11 cellular contexts compared by ENCODE assay signal in the genomic region with DNA sequence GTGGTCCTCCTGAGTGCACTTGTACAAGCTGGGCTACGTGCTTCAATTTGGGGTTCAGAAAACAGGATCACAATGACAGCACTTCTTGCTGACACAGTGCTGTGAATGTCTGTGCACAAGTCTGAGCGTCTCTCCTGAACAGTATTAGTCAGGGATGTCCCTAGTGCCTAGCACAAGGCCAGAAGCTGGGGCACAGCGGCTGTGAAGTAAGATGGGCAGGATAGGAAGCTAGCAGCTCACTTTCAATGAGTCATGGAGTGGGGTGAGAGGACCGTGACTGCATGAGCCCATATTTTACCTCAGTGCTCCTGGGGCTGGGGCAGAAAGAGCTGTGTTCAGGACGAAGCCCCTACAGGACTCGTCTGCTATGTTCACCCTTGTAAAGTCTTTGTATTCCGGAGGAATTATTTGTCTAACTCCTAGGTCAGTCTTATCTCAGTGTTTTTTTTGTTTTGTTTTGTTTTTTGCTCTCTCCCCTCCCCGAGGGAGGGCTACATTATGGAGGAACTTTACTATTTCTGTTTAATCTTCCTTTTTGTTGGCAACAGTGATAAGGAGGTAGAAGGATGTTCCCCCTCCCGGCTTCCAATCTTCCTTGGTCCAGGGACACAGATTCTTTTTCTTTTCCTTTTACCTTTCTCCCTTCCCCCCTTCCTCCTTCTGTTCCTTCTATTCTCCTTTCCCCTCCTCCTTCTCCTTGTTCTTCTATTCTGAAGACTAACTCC. TPM values are rescaled to one million over a fixed set of nuclear protein-coding genes. Genes with fewer than 3 reads are reported as not detected.
DNase-seq lines count a peak whose midpoint lies in the region; ATAC-seq and TF ChIP-seq lines count a peak whose summit lies in the region.
"Had no signal": no experiment of that assay in that cellular context is flagged by ENCODE, and none has a peak within 500 bp of the region (broad histone marks: within the 10 kb centered on the region; RNA-seq: fewer than 3 reads in every experiment).

No MANE protein-coding gene starts in this region.

- H3K36me3 ChIP-seq in uterus = no peaks in the 10 kb centered on the region

- no peaks in the 10 kb centered on the region for H3K9me3 ChIP-seq in uterus

- no peak overlapping the region for H3K27ac Mint-ChIP-seq in Calu3 (ENCODE audit: unreplicated experiment)
- H3K27ac Mint-ChIP-seq: activated T-cell treated with anti-CD3 and anti-CD28 coated beads, Interleukin-2, amount 50 U/mL, for 72 hours; T-helper 2 cell treated with Interferon-gamma antibody and Interleukin-4, amounts not matched to agents 5 μg/mL and 100 μg/mL, for 36 hours had no signal

- no peak for ATAC-seq in left cardiac atrium
- ATAC-seq: activated T-cell treated with anti-CD3 and anti-CD28 coated beads, Interleukin-2, amount 50 U/mL, for 72 hours had no signal

- peaks cover 14% of the 10 kb centered on the region for H3K27me3 Mint-ChIP-seq in Calu3 (ENCODE audit: unreplicated experiment)

- peak; percentile 26 for DNase-seq in left cardiac atrium
- DNase-seq in cardiac septum (ENCODE audit: low spot score) = no peak
- DNase-seq in SW480 (ENCODE audit: low spot score) = peak; percentile 17
- peak; percentile 51 for DNase-seq in kidney glomerular epithelial cell (lab: John Stamatoyannopoulos, UW)
- DNase-seq in uterus = peak in 1 of 2 donors; percentile 33
- DNase-seq in NCI-H2107 (lab: John Stamatoyannopoulos, UW) = no peak
- DNase-seq in activated CD8-positive, alpha-beta memory T cell treated with anti-CD3 and anti-CD28 coated beads, Interleukin-2, amount 50 U/mL, for 48 hours = no peak
- no peak for DNase-seq in Calu3
- DNase-seq: activated T-cell treated with anti-CD3 and anti-CD28 coated beads, Interleukin-2, amount 50 U/mL, for 72 hours; mesendoderm had no signal

- TF ChIP-seq CTCF in uterus (IDR thresholded peaks at IDR 0.05) (no peak), Calu3 (IDR thresholded peaks at IDR 0.05; ENCODE audit: unreplicated experiment) (no peak)

- H3K4me3 ChIP-seq in uterus = no peak overlapping the region

- H3K9me3 Mint-ChIP-seq in Calu3 (ENCODE audit: low read depth, unreplicated experiment) = no peaks in the 10 kb centered on the region
- H3K9me3 Mint-ChIP-seq: activated T-cell treated with anti-CD3 and anti-CD28 coated beads, Interleukin-2, amount 50 U/mL, for 72 hours; T-helper 2 cell treated with Interferon-gamma antibody and Interleukin-4, amounts not matched to agents 5 μg/mL and 100 μg/mL, for 36 hours had no signal

- H3K4me1 ChIP-seq in uterus = peaks cover 0 to 4% of the 10 kb centered on the region in 2 donors

- no TSS peak for BruUV-seq in Calu3 (replicated peaks; lab: Mats Ljungman, UMichigan)

- H3K4me3 Mint-ChIP-seq in Calu3 (ENCODE audit: low read depth, unreplicated experiment) = no peak overlapping the region
- H3K4me3 Mint-ChIP-seq: activated T-cell treated with anti-CD3 and anti-CD28 coated beads, Interleukin-2, amount 50 U/mL, for 72 hours; T-helper 2 cell treated with Interferon-gamma antibody and Interleukin-4, amounts not matched to agents 5 μg/mL and 100 μg/mL, for 36 hours had no signal

- H3K27me3 ChIP-seq in uterus = no peaks in the 10 kb centered on the region

- intact Hi-C loops in left cardiac atrium (cut with DNase I) = no loop called here
- intact Hi-C loops in cardiac septum (cut with DNase I) = no loop called here
- intact Hi-C loops in uterus (cut with DNase I; ENCODE audit: low total_unique reads) = no loop called here
- intact Hi-C loops in Calu3 (cut with micrococcal nuclease; ENCODE audit: unreplicated experiment) = no loop called here

- no peak for TF ChIP-seq POLR2A in uterus (IDR thresholded peaks at IDR 0.05)

- CTCF ChIA-PET in Calu3 (lab: Charles Lee) = no interaction called here

- H3K4me1 Mint-ChIP-seq in Calu3 (ENCODE audit: low read depth, unreplicated experiment) = peaks cover 27% of the 10 kb centered on the region

- peak overlapping the region; percentile 68 to 71 for H3K27ac ChIP-seq in uterus

- H3K36me3 Mint-ChIP-seq in Calu3 (ENCODE audit: insufficient read depth, unreplicated experiment) = peaks cover 16% of the 10 kb centered on the region

RNA-seq across cellular contexts. Expression of gene LRMDA, which starts 2.8 kb away (rescaled TPM):
- total RNA-seq in left cardiac atrium = 10 to 100 TPM; 40.6 to 57.8 TPM
- total RNA-seq in cardiac septum = 4.5 TPM
- 10 to 100 TPM in 1 of 4 donors, 1 to 10 TPM in 3; 1.5 to 15.7 (median 4.6) TPM for total RNA-seq in uterus
- 5.5 and 7.6 TPM in 2 replicates for total RNA-seq in Calu3 (2022)
- total RNA-seq: activated T-cell treated with anti-CD3 and anti-CD28 coated beads, Interleukin-2, amount 50 U/mL, for 72 hours had no signal

RNA-seq across cellular contexts. Expression of gene ZNF503, which starts 27.0 kb away (rescaled TPM):
- total RNA-seq in left cardiac atrium (10 to 100 TPM; 12.0 to 14.3 TPM), cardiac septum (3.3 TPM), uterus (10 to 100 TPM; 12.1 to 99.4 (median 26.0) TPM), Calu3 (2022) (12.5 and 12.8 TPM in 2 replicates)

Comparison
In these comparisons a context has a peak if more than half of its experiments do, and no peak if none do; other contexts are left out.
1. DNase-seq: peak in left cardiac atrium (single experiment), SW480 (single experiment) and kidney glomerular epithelial cell (single experiment); none in cardiac septum (single experiment), NCI-H2107 (single experiment), activated CD8-positive, alpha-beta memory T cell treated with anti-CD3 and anti-CD28 coated beads, Interleukin-2, amount 50 U/mL, for 48 hours (single experiment) and Calu3 (single experiment).